1 cellular context compared by ENCODE assay signal in the genomic region with DNA sequence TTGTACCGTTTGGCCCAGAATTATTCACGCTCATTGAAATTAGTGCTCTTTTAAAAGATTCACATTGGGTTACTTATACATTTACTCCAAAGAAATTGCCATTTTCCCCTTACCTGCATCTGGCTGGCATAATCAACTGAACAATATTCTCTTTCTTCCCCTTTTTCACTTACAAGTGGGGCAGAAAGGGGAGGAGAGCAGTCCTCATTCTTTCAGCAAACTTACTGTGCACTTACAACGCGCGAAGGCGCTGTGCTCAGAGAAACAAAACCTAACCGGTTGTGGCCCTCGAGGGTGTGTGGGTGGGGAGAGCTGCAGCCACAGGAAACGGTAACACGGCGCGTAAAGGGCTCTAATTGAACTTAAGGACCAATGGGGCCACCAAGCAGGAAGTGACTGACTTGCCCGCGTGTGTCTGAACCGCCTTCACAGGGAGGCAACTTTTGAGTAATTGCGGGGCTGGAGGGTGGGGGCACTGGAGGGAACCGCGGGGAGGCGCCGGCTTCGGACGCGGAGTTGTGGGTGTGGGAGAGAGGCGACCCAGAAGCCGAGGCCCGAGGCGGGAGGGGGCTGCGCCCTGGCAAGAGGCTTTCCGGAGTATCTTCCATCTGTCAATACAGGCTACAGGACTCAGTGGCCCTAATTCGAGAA.
TF ChIP-seq lines count a peak whose summit lies in the region.

No MANE protein-coding gene starts in this region.

TF ChIP-seq in HepG2, 621 proteins besides CTCF, POLR2A, EP300 and RAD21 (continued from another document and continues in another):
- TF ChIP-seq, protein P1, sequence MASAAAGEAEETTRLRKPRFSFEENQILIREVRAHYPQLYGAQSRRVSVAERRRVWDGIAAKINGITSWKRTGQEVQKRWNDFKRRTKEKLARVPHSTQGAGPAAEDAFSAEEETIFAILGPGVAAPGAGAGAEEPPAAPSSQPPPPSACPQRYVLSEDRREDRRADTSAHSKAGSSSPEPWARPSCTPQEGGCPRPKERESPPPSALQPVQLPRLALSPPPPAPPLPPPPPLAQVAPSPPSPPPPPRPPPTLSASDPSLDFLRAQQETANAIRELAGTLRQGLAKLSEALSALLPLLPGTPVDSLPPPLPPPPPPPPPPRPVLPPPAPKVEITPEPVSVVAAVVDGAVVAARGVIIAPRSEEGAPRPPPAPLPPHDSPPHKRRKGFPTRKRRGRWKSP (CRISPR knock-in tag; IDR thresholded peaks at IDR 0.05) = no peak
- TF ChIP-seq PITX1 (CRISPR knock-in tag; IDR thresholded peaks at IDR 0.05) (no peak; the same call in 1 of the 2 replicates), KMT2B (CRISPR knock-in tag; IDR thresholded peaks at IDR 0.05) (peak; percentile 7; the same call in 1 of the 2 replicates), ZBTB20 (CRISPR knock-in tag; IDR thresholded peaks at IDR 0.05; ENCODE audit: borderline replicate concordance, low read depth) (no peak), ZNF614 (CRISPR knock-in tag; IDR thresholded peaks at IDR 0.05; ENCODE audit: borderline replicate concordance) (no peak), ZNF143 (CRISPR knock-in tag; IDR thresholded peaks at IDR 0.05) (no peak), ZNF556 (CRISPR knock-in tag; IDR thresholded peaks at IDR 0.05; ENCODE audit: borderline replicate concordance) (0 out of 2 replicates have a peak, but pooled peaks have one; percentile 23), ZNF792 (CRISPR knock-in tag; IDR thresholded peaks at IDR 0.05) (no peak), ZNF317 (CRISPR knock-in tag; IDR thresholded peaks at IDR 0.05) (peak; percentile 73; the same call in 1 of the 2 replicates), ZFP1 (CRISPR knock-in tag; IDR thresholded peaks at IDR 0.05) (no peak), ZNF331 (CRISPR knock-in tag; IDR thresholded peaks at IDR 0.05) (no peak), MTA1 (CRISPR knock-in tag; IDR thresholded peaks at IDR 0.05; ENCODE audit: borderline replicate concordance) (peak; percentile 13; the same call in 1 of the 2 replicates), ZNF557 (CRISPR knock-in tag; IDR thresholded peaks at IDR 0.05) (0 out of 2 replicates have a peak, but pooled peaks have one; percentile 7), ZNF264 (CRISPR knock-in tag; IDR thresholded peaks at IDR 0.05) (0 out of 2 replicates have a peak, but pooled peaks have one; percentile 42), TCF12 (IDR thresholded peaks at IDR 0.05) (no peak), TCF12 (CRISPR knock-in tag; IDR thresholded peaks at IDR 0.05) (no peak), ZNF205 (CRISPR knock-in tag; IDR thresholded peaks at IDR 0.05) (0 out of 2 replicates have a peak, but pooled peaks have one; percentile 32), ZNF225 (CRISPR knock-in tag; IDR thresholded peaks at IDR 0.05) (no peak), NFE2L1 (CRISPR knock-in tag; IDR thresholded peaks at IDR 0.05; ENCODE audit: borderline replicate concordance) (no peak), CENPX (CRISPR knock-in tag; IDR thresholded peaks at IDR 0.05) (no peak), SAP130 (CRISPR knock-in tag; IDR thresholded peaks at IDR 0.05; ENCODE audit: low read depth) (peak; percentile 15; the same call in 1 of the 2 replicates), POGZ (CRISPR knock-in tag; IDR thresholded peaks at IDR 0.05) (peak; percentile 31; the same call in 1 of the 2 replicates), ZNF138 (CRISPR knock-in tag; IDR thresholded peaks at IDR 0.05; ENCODE audit: low read depth) (no peak), ZNF335 (CRISPR knock-in tag; IDR thresholded peaks at IDR 0.05) (no peak), HNRNPH1 (optimal IDR thresholded peaks at IDR 0.05; ENCODE audit: low read depth, low read length) (peak; percentile 19), MAFG (CRISPR knock-in tag; IDR thresholded peaks at IDR 0.05) (no peak), TMF1 (CRISPR knock-in tag; IDR thresholded peaks at IDR 0.05; ENCODE audit: low read depth) (no peak; the same call in 1 of the 2 replicates), NAIF1 (CRISPR knock-in tag; IDR thresholded peaks at IDR 0.05; ENCODE audit: borderline replicate concordance) (peak; percentile 27; the same call in 1 of the 2 replicates), CBX5 (CRISPR knock-in tag; IDR thresholded peaks at IDR 0.05; ENCODE audit: borderline replicate concordance) (no peak; the same call in 1 of the 2 replicates), RARG (CRISPR knock-in tag; IDR thresholded peaks at IDR 0.05; ENCODE audit: low read depth) (no peak), ZNF780A (CRISPR knock-in tag; IDR thresholded peaks at IDR 0.05) (no peak), ZNF83 (CRISPR knock-in tag; IDR thresholded peaks at IDR 0.05; ENCODE audit: borderline replicate concordance) (no peak), REXO4 (CRISPR knock-in tag; IDR thresholded peaks at IDR 0.05; ENCODE audit: borderline replicate concordance) (no peak), ZNF33B (CRISPR knock-in tag; IDR thresholded peaks at IDR 0.05) (no peak), ZNF773 (CRISPR knock-in tag; IDR thresholded peaks at IDR 0.05; ENCODE audit: borderline replicate concordance) (no peak), ZNF569 (CRISPR knock-in tag; IDR thresholded peaks at IDR 0.05; ENCODE audit: borderline replicate concordance) (no peak), RCOR2 (CRISPR knock-in tag; IDR thresholded peaks at IDR 0.05) (no peak)
- TF ChIP-seq, protein P2, sequence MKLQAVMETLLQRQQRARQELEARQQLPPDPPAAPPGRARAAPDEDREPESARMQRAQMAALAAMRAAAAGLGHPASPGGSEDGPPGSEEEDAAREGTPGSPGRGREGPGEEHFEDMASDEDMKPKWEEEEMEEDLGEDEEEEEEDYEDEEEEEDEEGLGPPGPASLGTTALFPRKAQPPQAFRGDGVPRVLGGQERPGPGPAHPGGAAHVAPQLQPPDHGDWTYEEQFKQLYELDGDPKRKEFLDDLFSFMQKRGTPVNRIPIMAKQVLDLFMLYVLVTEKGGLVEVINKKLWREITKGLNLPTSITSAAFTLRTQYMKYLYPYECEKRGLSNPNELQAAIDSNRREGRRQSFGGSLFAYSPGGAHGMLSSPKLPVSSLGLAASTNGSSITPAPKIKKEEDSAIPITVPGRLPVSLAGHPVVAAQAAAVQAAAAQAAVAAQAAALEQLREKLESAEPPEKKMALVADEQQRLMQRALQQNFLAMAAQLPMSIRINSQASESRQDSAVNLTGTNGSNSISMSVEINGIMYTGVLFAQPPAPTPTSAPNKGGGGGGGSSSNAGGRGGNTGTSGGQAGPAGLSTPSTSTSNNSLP (IDR thresholded peaks at IDR 0.05; ENCODE audit: low read depth, low read length) = no peak
- TF ChIP-seq, protein P3, sequence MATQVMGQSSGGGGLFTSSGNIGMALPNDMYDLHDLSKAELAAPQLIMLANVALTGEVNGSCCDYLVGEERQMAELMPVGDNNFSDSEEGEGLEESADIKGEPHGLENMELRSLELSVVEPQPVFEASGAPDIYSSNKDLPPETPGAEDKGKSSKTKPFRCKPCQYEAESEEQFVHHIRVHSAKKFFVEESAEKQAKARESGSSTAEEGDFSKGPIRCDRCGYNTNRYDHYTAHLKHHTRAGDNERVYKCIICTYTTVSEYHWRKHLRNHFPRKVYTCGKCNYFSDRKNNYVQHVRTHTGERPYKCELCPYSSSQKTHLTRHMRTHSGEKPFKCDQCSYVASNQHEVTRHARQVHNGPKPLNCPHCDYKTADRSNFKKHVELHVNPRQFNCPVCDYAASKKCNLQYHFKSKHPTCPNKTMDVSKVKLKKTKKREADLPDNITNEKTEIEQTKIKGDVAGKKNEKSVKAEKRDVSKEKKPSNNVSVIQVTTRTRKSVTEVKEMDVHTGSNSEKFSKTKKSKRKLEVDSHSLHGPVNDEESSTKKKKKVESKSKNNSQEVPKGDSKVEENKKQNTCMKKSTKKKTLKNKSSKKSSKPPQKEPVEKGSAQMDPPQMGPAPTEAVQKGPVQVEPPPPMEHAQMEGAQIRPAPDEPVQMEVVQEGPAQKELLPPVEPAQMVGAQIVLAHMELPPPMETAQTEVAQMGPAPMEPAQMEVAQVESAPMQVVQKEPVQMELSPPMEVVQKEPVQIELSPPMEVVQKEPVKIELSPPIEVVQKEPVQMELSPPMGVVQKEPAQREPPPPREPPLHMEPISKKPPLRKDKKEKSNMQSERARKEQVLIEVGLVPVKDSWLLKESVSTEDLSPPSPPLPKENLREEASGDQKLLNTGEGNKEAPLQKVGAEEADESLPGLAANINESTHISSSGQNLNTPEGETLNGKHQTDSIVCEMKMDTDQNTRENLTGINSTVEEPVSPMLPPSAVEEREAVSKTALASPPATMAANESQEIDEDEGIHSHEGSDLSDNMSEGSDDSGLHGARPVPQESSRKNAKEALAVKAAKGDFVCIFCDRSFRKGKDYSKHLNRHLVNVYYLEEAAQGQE (IDR thresholded peaks at IDR 0.05; ENCODE audit: borderline replicate concordance in 1 of 2, low read depth in 1 of 2, low read length in 2 of 2) = no peak
- TF ChIP-seq, protein P4, sequence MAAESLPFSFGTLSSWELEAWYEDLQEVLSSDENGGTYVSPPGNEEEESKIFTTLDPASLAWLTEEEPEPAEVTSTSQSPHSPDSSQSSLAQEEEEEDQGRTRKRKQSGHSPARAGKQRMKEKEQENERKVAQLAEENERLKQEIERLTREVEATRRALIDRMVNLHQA (CRISPR knock-in tag; IDR thresholded peaks at IDR 0.05) = no peak
- TF ChIP-seq, protein P5, sequence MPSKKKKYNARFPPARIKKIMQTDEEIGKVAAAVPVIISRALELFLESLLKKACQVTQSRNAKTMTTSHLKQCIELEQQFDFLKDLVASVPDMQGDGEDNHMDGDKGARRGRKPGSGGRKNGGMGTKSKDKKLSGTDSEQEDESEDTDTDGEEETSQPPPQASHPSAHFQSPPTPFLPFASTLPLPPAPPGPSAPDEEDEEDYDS (CRISPR knock-in tag; IDR thresholded peaks at IDR 0.05) = no peak
- TF ChIP-seq, protein P6, sequence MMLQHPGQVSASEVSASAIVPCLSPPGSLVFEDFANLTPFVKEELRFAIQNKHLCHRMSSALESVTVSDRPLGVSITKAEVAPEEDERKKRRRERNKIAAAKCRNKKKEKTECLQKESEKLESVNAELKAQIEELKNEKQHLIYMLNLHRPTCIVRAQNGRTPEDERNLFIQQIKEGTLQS (CRISPR knock-in tag; IDR thresholded peaks at IDR 0.05) = no peak
- TF ChIP-seq, protein P7, sequence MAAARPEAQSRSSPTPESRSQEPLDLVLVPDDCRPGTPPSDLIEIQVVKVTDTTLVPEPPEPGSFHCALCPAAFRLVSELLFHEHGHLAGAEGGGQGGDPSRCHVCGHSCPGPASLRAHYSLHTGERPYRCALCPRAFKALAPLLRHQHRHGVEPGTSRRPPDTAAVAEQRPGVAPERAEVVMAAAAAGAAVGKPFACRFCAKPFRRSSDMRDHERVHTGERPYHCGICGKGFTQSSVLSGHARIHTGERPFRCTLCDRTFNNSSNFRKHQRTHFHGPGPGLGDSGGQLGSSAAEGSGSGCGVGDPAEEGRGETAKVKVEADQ (CRISPR knock-in tag; IDR thresholded peaks at IDR 0.05; ENCODE audit: borderline replicate concordance) = 0 out of 2 replicates have a peak, but pooled peaks have one; percentile 16
- TF ChIP-seq, protein P8, sequence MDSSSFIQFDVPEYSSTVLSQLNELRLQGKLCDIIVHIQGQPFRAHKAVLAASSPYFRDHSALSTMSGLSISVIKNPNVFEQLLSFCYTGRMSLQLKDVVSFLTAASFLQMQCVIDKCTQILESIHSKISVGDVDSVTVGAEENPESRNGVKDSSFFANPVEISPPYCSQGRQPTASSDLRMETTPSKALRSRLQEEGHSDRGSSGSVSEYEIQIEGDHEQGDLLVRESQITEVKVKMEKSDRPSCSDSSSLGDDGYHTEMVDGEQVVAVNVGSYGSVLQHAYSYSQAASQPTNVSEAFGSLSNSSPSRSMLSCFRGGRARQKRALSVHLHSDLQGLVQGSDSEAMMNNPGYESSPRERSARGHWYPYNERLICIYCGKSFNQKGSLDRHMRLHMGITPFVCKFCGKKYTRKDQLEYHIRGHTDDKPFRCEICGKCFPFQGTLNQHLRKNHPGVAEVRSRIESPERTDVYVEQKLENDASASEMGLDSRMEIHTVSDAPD (CRISPR knock-in tag; IDR thresholded peaks at IDR 0.05) = no peak
- TF ChIP-seq, protein P9, sequence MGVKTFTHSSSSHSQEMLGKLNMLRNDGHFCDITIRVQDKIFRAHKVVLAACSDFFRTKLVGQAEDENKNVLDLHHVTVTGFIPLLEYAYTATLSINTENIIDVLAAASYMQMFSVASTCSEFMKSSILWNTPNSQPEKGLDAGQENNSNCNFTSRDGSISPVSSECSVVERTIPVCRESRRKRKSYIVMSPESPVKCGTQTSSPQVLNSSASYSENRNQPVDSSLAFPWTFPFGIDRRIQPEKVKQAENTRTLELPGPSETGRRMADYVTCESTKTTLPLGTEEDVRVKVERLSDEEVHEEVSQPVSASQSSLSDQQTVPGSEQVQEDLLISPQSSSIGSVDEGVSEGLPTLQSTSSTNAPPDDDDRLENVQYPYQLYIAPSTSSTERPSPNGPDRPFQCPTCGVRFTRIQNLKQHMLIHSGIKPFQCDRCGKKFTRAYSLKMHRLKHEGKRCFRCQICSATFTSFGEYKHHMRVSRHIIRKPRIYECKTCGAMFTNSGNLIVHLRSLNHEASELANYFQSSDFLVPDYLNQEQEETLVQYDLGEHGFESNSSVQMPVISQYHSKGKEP (CRISPR knock-in tag; IDR thresholded peaks at IDR 0.05) = no peak
- TF ChIP-seq, protein P10, sequence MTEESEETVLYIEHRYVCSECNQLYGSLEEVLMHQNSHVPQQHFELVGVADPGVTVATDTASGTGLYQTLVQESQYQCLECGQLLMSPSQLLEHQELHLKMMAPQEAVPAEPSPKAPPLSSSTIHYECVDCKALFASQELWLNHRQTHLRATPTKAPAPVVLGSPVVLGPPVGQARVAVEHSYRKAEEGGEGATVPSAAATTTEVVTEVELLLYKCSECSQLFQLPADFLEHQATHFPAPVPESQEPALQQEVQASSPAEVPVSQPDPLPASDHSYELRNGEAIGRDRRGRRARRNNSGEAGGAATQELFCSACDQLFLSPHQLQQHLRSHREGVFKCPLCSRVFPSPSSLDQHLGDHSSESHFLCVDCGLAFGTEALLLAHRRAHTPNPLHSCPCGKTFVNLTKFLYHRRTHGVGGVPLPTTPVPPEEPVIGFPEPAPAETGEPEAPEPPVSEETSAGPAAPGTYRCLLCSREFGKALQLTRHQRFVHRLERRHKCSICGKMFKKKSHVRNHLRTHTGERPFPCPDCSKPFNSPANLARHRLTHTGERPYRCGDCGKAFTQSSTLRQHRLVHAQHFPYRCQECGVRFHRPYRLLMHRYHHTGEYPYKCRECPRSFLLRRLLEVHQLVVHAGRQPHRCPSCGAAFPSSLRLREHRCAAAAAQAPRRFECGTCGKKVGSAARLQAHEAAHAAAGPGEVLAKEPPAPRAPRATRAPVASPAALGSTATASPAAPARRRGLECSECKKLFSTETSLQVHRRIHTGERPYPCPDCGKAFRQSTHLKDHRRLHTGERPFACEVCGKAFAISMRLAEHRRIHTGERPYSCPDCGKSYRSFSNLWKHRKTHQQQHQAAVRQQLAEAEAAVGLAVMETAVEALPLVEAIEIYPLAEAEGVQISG (CRISPR knock-in tag; IDR thresholded peaks at IDR 0.05) = no peak; the same call in 1 of the 2 replicates
- TF ChIP-seq, protein P11, sequence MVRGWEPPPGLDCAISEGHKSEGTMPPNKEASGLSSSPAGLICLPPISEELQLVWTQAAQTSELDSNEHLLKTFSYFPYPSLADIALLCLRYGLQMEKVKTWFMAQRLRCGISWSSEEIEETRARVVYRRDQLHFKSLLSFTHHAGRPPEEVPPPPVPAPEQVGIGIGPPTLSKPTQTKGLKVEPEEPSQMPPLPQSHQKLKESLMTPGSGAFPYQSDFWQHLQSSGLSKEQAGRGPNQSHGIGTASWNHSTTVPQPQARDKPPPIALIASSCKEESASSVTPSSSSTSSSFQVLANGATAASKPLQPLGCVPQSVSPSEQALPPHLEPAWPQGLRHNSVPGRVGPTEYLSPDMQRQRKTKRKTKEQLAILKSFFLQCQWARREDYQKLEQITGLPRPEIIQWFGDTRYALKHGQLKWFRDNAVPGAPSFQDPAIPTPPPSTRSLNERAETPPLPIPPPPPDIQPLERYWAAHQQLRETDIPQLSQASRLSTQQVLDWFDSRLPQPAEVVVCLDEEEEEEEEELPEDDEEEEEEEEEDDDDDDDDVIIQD (CRISPR knock-in tag; IDR thresholded peaks at IDR 0.05; ENCODE audit: low read depth) = no peak
